ENCODE assay signal across 20 cellular contexts in the genomic region with DNA sequence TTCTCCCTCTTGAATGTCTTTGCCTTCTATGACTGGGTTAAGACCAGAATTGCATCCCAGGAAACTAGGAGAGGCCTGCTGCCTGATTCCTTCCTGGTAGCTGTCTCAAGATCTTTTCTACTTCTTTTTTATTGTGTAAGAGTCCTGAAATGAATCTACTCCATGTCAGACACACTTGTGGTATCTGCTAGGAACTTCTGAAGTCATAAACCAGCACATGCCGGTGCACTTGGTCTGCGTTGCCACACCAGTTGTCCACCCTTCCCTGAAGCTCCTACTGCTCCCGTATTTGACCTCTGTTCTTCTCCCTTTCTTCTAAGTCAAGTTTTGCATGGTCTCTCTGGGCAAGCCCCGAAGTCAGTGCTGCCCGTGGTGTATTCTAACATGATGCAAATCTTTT.
DNase-seq lines count a peak whose midpoint lies in the region; ATAC-seq and TF ChIP-seq lines count a peak whose summit lies in the region.
"Had no signal": no experiment of that assay in that cellular context is flagged by ENCODE, and none has a peak within 500 bp of the region (broad histone marks: within the 10 kb centered on the region; RNA-seq: fewer than 3 reads in every experiment).

No MANE protein-coding gene starts in this region.

- H2AK5ac ChIP-seq in neuronal stem cell (ENCODE audit: low read depth, low read length): no peak overlapping the region

- peaks cover 25% of the 10 kb centered on the region for H3K4me1 ChIP-seq in RWPE2 (ENCODE audit: insufficient read depth, poor library complexity, severe bottlenecking)
- peaks cover 2 to 25% of the 10 kb centered on the region in 2 donors for H3K4me1 ChIP-seq in neuronal stem cell (ENCODE audit: control insufficient read depth in 2 of 2, insufficient read depth in 1 of 2, low read depth in 1 of 2, low read length in 2 of 2)
- no peaks in the 10 kb centered on the region for H3K4me1 ChIP-seq in Karpas-422 (ENCODE audit: low read length)
- H3K4me1 ChIP-seq: BE2C had no signal

- H3K4me1 Mint-ChIP-seq in activated T-cell treated with anti-CD3 and anti-CD28 coated beads, Interleukin-2, amount 50 U/mL, for 72 hours (ENCODE audit: low read depth): peaks cover 17% of the 10 kb centered on the region
- peaks cover 14% of the 10 kb centered on the region for H3K4me1 Mint-ChIP-seq in activated T-helper 17 cell treated with anti-CD3 and anti-CD28 coated beads, Interleukin-2, amount 50 U/mL, for 72 hours
- H3K4me1 Mint-ChIP-seq: CD4-positive, CD25-positive, alpha-beta regulatory T cell; CD8-positive, alpha-beta memory T cell; H9 had no signal

- peak overlapping the region; percentile 12 to 56 for H3K4me3 Mint-ChIP-seq in activated T-cell treated with anti-CD3 and anti-CD28 coated beads, Interleukin-2, amount 50 U/mL, for 72 hours
- H3K4me3 Mint-ChIP-seq in activated T-helper 17 cell treated with anti-CD3 and anti-CD28 coated beads, Interleukin-2, amount 50 U/mL, for 72 hours: peak overlapping the region; percentile 14
- H3K4me3 Mint-ChIP-seq: CD4-positive, CD25-positive, alpha-beta regulatory T cell; CD8-positive, alpha-beta memory T cell; H9 had no signal

- H3K9me3 Mint-ChIP-seq in activated T-cell treated with anti-CD3 and anti-CD28 coated beads, Interleukin-2, amount 50 U/mL, for 72 hours: peaks cover 0 to 2% of the 10 kb centered on the region in 2 donors
- no peaks in the 10 kb centered on the region for H3K9me3 Mint-ChIP-seq in activated T-helper 17 cell treated with anti-CD3 and anti-CD28 coated beads, Interleukin-2, amount 50 U/mL, for 72 hours
- H3K9me3 Mint-ChIP-seq: H9 had no signal

- H3K79me2 ChIP-seq in Karpas-422 (ENCODE audit: low read length): no peaks in the 10 kb centered on the region

- H3K4me3 ChIP-seq in RWPE2 (ENCODE audit: severe bottlenecking) (no peak overlapping the region), neuronal stem cell (ENCODE audit: low read length in 2 of 2) (no peak overlapping the region), Karpas-422 (ENCODE audit: low read length) (no peak overlapping the region)
- H3K4me3 ChIP-seq: GM12878 had no signal

- H3K27ac Mint-ChIP-seq in activated T-cell treated with anti-CD3 and anti-CD28 coated beads, Interleukin-2, amount 50 U/mL, for 72 hours: peak overlapping the region; percentile 3
- H3K27ac Mint-ChIP-seq in activated T-helper 17 cell treated with anti-CD3 and anti-CD28 coated beads, Interleukin-2, amount 50 U/mL, for 72 hours: peak overlapping the region; percentile 42
- H3K27ac Mint-ChIP-seq: CD4-positive, CD25-positive, alpha-beta regulatory T cell; H9 had no signal

- no peak overlapping the region for H2AFZ ChIP-seq in neuronal stem cell (ENCODE audit: low read length)
- no peak overlapping the region for H2AFZ ChIP-seq in Karpas-422 (ENCODE audit: low read length)

- no peak overlapping the region for H3K18ac ChIP-seq in neuronal stem cell (ENCODE audit: low read length)

- no CpG with 5 or more reads among the region's 5 CpGs for WGBS in neuronal stem cell (ENCODE audit: extremely low coverage in 2 of 2, insufficient read length in 2 of 2, insufficient replicate concordance in 1 of 2), 2 donors

- no peaks in the 10 kb centered on the region for H3K9me2 ChIP-seq in Karpas-422 (replicated peaks; ENCODE audit: insufficient read depth, low read length)

- no peak overlapping the region for H2BK5ac ChIP-seq in neuronal stem cell (ENCODE audit: low read length)

- peak; percentile 57 to 80 for ATAC-seq in activated T-cell treated with anti-CD3 and anti-CD28 coated beads, Interleukin-2, amount 50 U/mL, for 72 hours (replicated peaks in 1 of 2)
- no peak for ATAC-seq in RWPE2 (ENCODE audit: low read depth)
- peak; percentile 75 for ATAC-seq in activated T-helper 17 cell treated with anti-CD3 and anti-CD28 coated beads, Interleukin-2, amount 50 U/mL, for 72 hours (replicated peaks)
- ATAC-seq: GM12878, HepG2 had no signal

- no peak overlapping the region for H3K4ac ChIP-seq in neuronal stem cell (ENCODE audit: low read length)

- no peak overlapping the region for H3K14ac ChIP-seq in neuronal stem cell (ENCODE audit: low read length)

- peak overlapping the region; percentile 15 for H2BK15ac ChIP-seq in neuronal stem cell (ENCODE audit: low read length)

- no peak overlapping the region for H3K9ac ChIP-seq in neuronal stem cell (ENCODE audit: low read depth, low read length, poor library complexity)
- no peak overlapping the region for H3K9ac ChIP-seq in Karpas-422 (ENCODE audit: low read length)

- H3K9me3 ChIP-seq in RWPE2 (ENCODE audit: severe bottlenecking) (no peaks in the 10 kb centered on the region), neuronal stem cell (replicated peaks in 1 of 2; ENCODE audit: control insufficient read depth in 2 of 2, insufficient read depth in 1 of 2, low read depth in 1 of 2, low read length in 2 of 2) (no peaks in the 10 kb centered on the region), Karpas-422 (ENCODE audit: low read length) (no peaks in the 10 kb centered on the region)
- H3K9me3 ChIP-seq: BE2C had no signal

- DNase-seq in activated T-cell treated with anti-CD3 and anti-CD28 coated beads, Interleukin-2, amount 50 U/mL, for 72 hours: peak; percentile 10 to 15
- DNase-seq in activated T-cell treated with anti-CD3 and anti-CD28 coated beads, Interleukin-2, amount 50 U/mL, for 48 hours: no peak
- no peak for DNase-seq in RWPE2 (ENCODE audit: low spot score)
- DNase-seq in neuronal stem cell (ENCODE audit: low spot score): no peak
- DNase-seq in Karpas-422: no peak
- DNase-seq in epidermal melanocyte (ENCODE audit: insufficient read length, low spot score): no peak
- DNase-seq: ACHN; BE2C; C1 segment of cervical spinal cord; CD4-positive, CD25-positive, alpha-beta regulatory T cell; CD8-positive, alpha-beta memory T cell; COR-L47; DMS 273 treated with DMSO at 0.1 percent for 48 hours; DMS53; DND-41; EL; H9 had no signal

- no peak for TF ChIP-seq CTCF in RWPE2 (IDR thresholded peaks at IDR 0.05; ENCODE audit: poor library complexity, severe bottlenecking)

- H3K79me1 ChIP-seq in neuronal stem cell (ENCODE audit: low read depth, low read length): no peaks in the 10 kb centered on the region

- H3K27ac ChIP-seq in RWPE2 (ENCODE audit: poor library complexity, severe bottlenecking): peak overlapping the region; percentile 41
- no peak overlapping the region for H3K27ac ChIP-seq in neuronal stem cell (replicated peaks; ENCODE audit: low read length)
- H3K27ac ChIP-seq in Karpas-422 (ENCODE audit: low read length): no peak overlapping the region

- H3K27me3 Mint-ChIP-seq in activated T-cell treated with anti-CD3 and anti-CD28 coated beads, Interleukin-2, amount 50 U/mL, for 72 hours (ENCODE audit: low read depth): peaks cover 45% of the 10 kb centered on the region
- H3K27me3 Mint-ChIP-seq in activated T-helper 17 cell treated with anti-CD3 and anti-CD28 coated beads, Interleukin-2, amount 50 U/mL, for 72 hours: peaks cover 28% of the 10 kb centered on the region

- H2BK12ac ChIP-seq in neuronal stem cell (ENCODE audit: low read length): no peak overlapping the region

- no peaks in the 10 kb centered on the region for H4K20me1 ChIP-seq in Karpas-422 (ENCODE audit: insufficient read depth, low read depth, low read length)

- peaks cover 1 to 3% of the 10 kb centered on the region in 2 donors for H3K36me3 Mint-ChIP-seq in activated T-cell treated with anti-CD3 and anti-CD28 coated beads, Interleukin-2, amount 50 U/mL, for 72 hours (ENCODE audit: insufficient read depth in 2 of 2)
- H3K36me3 Mint-ChIP-seq in activated T-helper 17 cell treated with anti-CD3 and anti-CD28 coated beads, Interleukin-2, amount 50 U/mL, for 72 hours (ENCODE audit: low read depth): no peaks in the 10 kb centered on the region
- H3K36me3 Mint-ChIP-seq: CD4-positive, CD25-positive, alpha-beta regulatory T cell; CD8-positive, alpha-beta memory T cell had no signal

- no peak overlapping the region for H4K91ac ChIP-seq in neuronal stem cell (ENCODE audit: low read depth, low read length, poor library complexity)

- H3K27me3 ChIP-seq in RWPE2 (ENCODE audit: insufficient read depth, poor library complexity, severe bottlenecking) (no peaks in the 10 kb centered on the region), neuronal stem cell (ENCODE audit: control insufficient read depth in 3 of 3, insufficient read depth in 3 of 3, low read depth in 1 of 3, low read length in 3 of 3) (no peaks in the 10 kb centered on the region), Karpas-422 (ENCODE audit: low read length) (no peaks in the 10 kb centered on the region)
- H3K27me3 ChIP-seq: BE2C had no signal

- no peak overlapping the region for H3K23ac ChIP-seq in neuronal stem cell (ENCODE audit: low read depth, low read length, poor library complexity)

- no peaks in the 10 kb centered on the region for H3K36me3 ChIP-seq in RWPE2 (ENCODE audit: low read depth)
- no peaks in the 10 kb centered on the region for H3K36me3 ChIP-seq in neuronal stem cell (replicated peaks in 1 of 2; ENCODE audit: control insufficient read depth in 2 of 2, insufficient read depth in 2 of 2, low read length in 2 of 2)
- no peaks in the 10 kb centered on the region for H3K36me3 ChIP-seq in Karpas-422 (ENCODE audit: insufficient read depth, low read length)
- H3K36me3 ChIP-seq: BE2C had no signal

- no peak overlapping the region for H4K8ac ChIP-seq in neuronal stem cell (ENCODE audit: low read depth, low read length)

- H2BK120ac ChIP-seq in neuronal stem cell (ENCODE audit: low read depth, low read length): no peak overlapping the region

- H3K4me2 ChIP-seq in neuronal stem cell (ENCODE audit: insufficient read depth, low read length, poor library complexity, severe bottlenecking) (no peak overlapping the region), Karpas-422 (ENCODE audit: low read depth, low read length, poor library complexity, severe bottlenecking) (no peak overlapping the region)

Comparison
In these comparisons a context has a peak if more than half of its experiments do, and no peak if none do; other contexts are left out.
1. DNase-seq: peak in activated T-cell treated with anti-CD3 and anti-CD28 coated beads, Interleukin-2, amount 50 U/mL, for 72 hours (2 of 2); none in activated T-cell treated with anti-CD3 and anti-CD28 coated beads, Interleukin-2, amount 50 U/mL, for 48 hours (0 of 2), RWPE2 (single experiment), neuronal stem cell (single experiment), Karpas-422 (single experiment) and epidermal melanocyte (single experiment).